ENCODE assay signal across 24 cellular contexts in genomic region chr4:185955817-185956542, GRCh38.
DNase-seq lines count a peak whose midpoint lies in the region; ATAC-seq and TF ChIP-seq lines count a peak whose summit lies in the region.
"Had no signal": no experiment of that assay in that cellular context is flagged by ENCODE, and none has a peak within 500 bp of the region (broad histone marks: within the 10 kb centered on the region; RNA-seq: fewer than 3 reads in every experiment).

No MANE protein-coding gene starts in this region.

- no peak overlapping the region for H3K4me3 ChIP-seq in ectodermal cell (ENCODE audit: insufficient read depth, low read depth, low read length)
- peak overlapping the region; percentile 42 for H3K4me3 ChIP-seq in neural progenitor cell
- no peak overlapping the region for H3K4me3 ChIP-seq in left lung
- H3K4me3 ChIP-seq: tibial nerve had no signal

- H3K9ac ChIP-seq in neural progenitor cell: no peak overlapping the region
- H3K9ac ChIP-seq: KMS-11 had no signal

- peak overlapping the region; percentile 65 for H2AFZ ChIP-seq in neural progenitor cell (replicated peaks)

- no peak for ATAC-seq in GM18505 (IDR thresholded peaks at IDR 0.05; ENCODE audit: unreplicated experiment)
- ATAC-seq in HG03432 (IDR thresholded peaks at IDR 0.05; ENCODE audit: unreplicated experiment): no peak
- ATAC-seq in left lung: no peak
- ATAC-seq: activated CD4-positive, CD25-positive, alpha-beta regulatory T cell treated with anti-CD3 and anti-CD28 coated beads, Interleukin-2, amount 50 U/mL, for 24 hours; activated naive CD4-positive, alpha-beta T cell treated with anti-CD3 and anti-CD28 coated beads, Interleukin-2, amount 50 U/mL, for 72 hours; CD8-positive, alpha-beta T cell; left colon; stimulated activated naive B cell treated with anti-CD40 and anti-IgM and Interleukin-4, amounts not matched to agents 10 μg/mL and 1 μg/mL and 100 μg/mL, for 72 hours had no signal

- H3K27ac ChIP-seq in ectodermal cell (ENCODE audit: insufficient read depth, low read depth, low read length, poor library complexity, severe bottlenecking) (peak overlapping the region; percentile 54), neural progenitor cell (peak overlapping the region; percentile 82), left lung (no peak overlapping the region)
- H3K27ac ChIP-seq: KMS-11, sigmoid colon, tibial nerve had no signal

- H3K9me3 ChIP-seq in ectodermal cell (ENCODE audit: control insufficient read depth, low read length) (no peaks in the 10 kb centered on the region), neural progenitor cell (ENCODE audit: low read depth) (no peaks in the 10 kb centered on the region), left lung (no peaks in the 10 kb centered on the region)
- H3K9me3 ChIP-seq: sigmoid colon, tibial nerve had no signal

- H3K27ac Mint-ChIP-seq in neural progenitor cell: peak overlapping the region; percentile 38
- H3K27ac Mint-ChIP-seq: activated naive CD4-positive, alpha-beta T cell treated with anti-CD3 and anti-CD28 coated beads, Interleukin-2, amount 50 U/mL, for 72 hours; activated T-helper 1 cell treated with anti-CD3 and anti-CD28 coated beads, Interleukin-12 subunit alpha, Interleukin-12 subunit beta, Interleukin-2, Interleukin-4 antibody, amounts not matched to agents 30 ng/mL and 10 ng/mL and 1 ng/mL, durations not matched to agents 14 hours and 24 hours and 36 hours; CD8-positive, alpha-beta T cell; dendritic cell treated with granulocyte-macrophage colony-stimulating factor and Interleukin-4, amounts not matched to agents 40 ng/mL and 50 ng/mL, for 4 days; stimulated activated naive B cell treated with anti-CD40 and anti-IgM and Interleukin-4, amounts not matched to agents 10 μg/mL and 1 μg/mL and 100 μg/mL, for 72 hours had no signal

- H3K9me3 Mint-ChIP-seq in neural progenitor cell: no peaks in the 10 kb centered on the region
- H3K9me3 Mint-ChIP-seq: activated naive CD4-positive, alpha-beta T cell treated with anti-CD3 and anti-CD28 coated beads, Interleukin-2, amount 50 U/mL, for 72 hours; activated T-helper 1 cell treated with anti-CD3 and anti-CD28 coated beads, Interleukin-12 subunit alpha, Interleukin-12 subunit beta, Interleukin-2, Interleukin-4 antibody, amounts not matched to agents 30 ng/mL and 10 ng/mL and 1 ng/mL, durations not matched to agents 14 hours and 24 hours and 36 hours; CD8-positive, alpha-beta T cell; dendritic cell treated with granulocyte-macrophage colony-stimulating factor and Interleukin-4, amounts not matched to agents 40 ng/mL and 50 ng/mL, for 4 days; stimulated activated naive B cell treated with anti-CD40 and anti-IgM and Interleukin-4, amounts not matched to agents 10 μg/mL and 1 μg/mL and 100 μg/mL, for 72 hours had no signal

- TF ChIP-seq CTCF in neural progenitor cell (IDR thresholded peaks at IDR 0.05) (no peak), left lung (IDR thresholded peaks at IDR 0.05) (no peak)

- H3K4me2 ChIP-seq in neural progenitor cell: peak overlapping the region; percentile 83
- H3K4me2 ChIP-seq: KMS-11 had no signal

- peaks cover 5% of the 10 kb centered on the region for H3K27me3 Mint-ChIP-seq in neural progenitor cell (ENCODE audit: insufficient read depth, low read depth)

- peak overlapping the region; percentile 31 for H3K4me3 Mint-ChIP-seq in neural progenitor cell
- H3K4me3 Mint-ChIP-seq: activated T-helper 1 cell treated with anti-CD3 and anti-CD28 coated beads, Interleukin-12 subunit alpha, Interleukin-12 subunit beta, Interleukin-2, Interleukin-4 antibody, amounts not matched to agents 30 ng/mL and 10 ng/mL and 1 ng/mL, durations not matched to agents 14 hours and 24 hours and 36 hours; CD8-positive, alpha-beta T cell; dendritic cell treated with granulocyte-macrophage colony-stimulating factor and Interleukin-4, amounts not matched to agents 40 ng/mL and 50 ng/mL, for 4 days; stimulated activated naive B cell treated with anti-CD40 and anti-IgM and Interleukin-4, amounts not matched to agents 10 μg/mL and 1 μg/mL and 100 μg/mL, for 72 hours had no signal

- H3K79me2 ChIP-seq in neural progenitor cell (ENCODE audit: low read depth): no peaks in the 10 kb centered on the region

- H3K4me1 Mint-ChIP-seq in neural progenitor cell: peaks cover 24% of the 10 kb centered on the region
- H3K4me1 Mint-ChIP-seq: stimulated activated naive B cell treated with anti-CD40 and anti-IgM and Interleukin-4, amounts not matched to agents 10 μg/mL and 1 μg/mL and 100 μg/mL, for 72 hours had no signal

- H3K36me3 ChIP-seq in ectodermal cell (ENCODE audit: control insufficient read depth, insufficient read depth, low read length) (no peaks in the 10 kb centered on the region), neural progenitor cell (no peaks in the 10 kb centered on the region), left lung (no peaks in the 10 kb centered on the region)
- H3K36me3 ChIP-seq: sigmoid colon, tibial nerve had no signal

- DNase-seq in EL (peak; percentile 2), NCI-H2171 treated with DMSO at 0.1 percent for 48 hours (lab: John Stamatoyannopoulos, UW) (peak; percentile 67), neural progenitor cell (ENCODE audit: low spot score) (peak; percentile 78), Kasumi-1 (lab: John Stamatoyannopoulos, UW) (no peak), left lung (no peak)
- DNase-seq: activated CD8-positive, alpha-beta memory T cell treated with anti-CD3 and anti-CD28 coated beads for 24 hours; CD8-positive, alpha-beta T cell; DND-41; left colon; NCI-H1092; NCI-H2081; NCI-H748 treated with DMSO at 0.1 percent for 48 hours; sigmoid colon; stimulated activated naive B cell treated with anti-CD40 and anti-IgM and Interleukin-4, amounts not matched to agents 10 μg/mL and 1 μg/mL and 100 μg/mL, for 72 hours; T-helper 2 cell had no signal

- intact Hi-C loops in left lung (cut with DNase I): no loop called here

- WGBS in ectodermal cell, 2 experiments: 71 to 74% methylated on average over 15 of the region's 15 CpGs

- no peaks in the 10 kb centered on the region for H3K36me3 Mint-ChIP-seq in neural progenitor cell
- H3K36me3 Mint-ChIP-seq: activated naive CD4-positive, alpha-beta T cell treated with anti-CD3 and anti-CD28 coated beads, Interleukin-2, amount 50 U/mL, for 72 hours; CD8-positive, alpha-beta T cell; stimulated activated naive B cell treated with anti-CD40 and anti-IgM and Interleukin-4, amounts not matched to agents 10 μg/mL and 1 μg/mL and 100 μg/mL, for 72 hours had no signal

- TF ChIP-seq POLR2A in GM18505 (IDR thresholded peaks at IDR 0.05; ENCODE audit: borderline replicate concordance, extremely low read depth, insufficient read depth, insufficient read length): no peak

- no peaks in the 10 kb centered on the region for H3K27me3 ChIP-seq in ectodermal cell (ENCODE audit: control insufficient read depth, insufficient read depth, low read length, poor library complexity, severe bottlenecking)
- H3K27me3 ChIP-seq in neural progenitor cell: no peaks in the 10 kb centered on the region
- H3K27me3 ChIP-seq in left lung: no peaks in the 10 kb centered on the region
- H3K27me3 ChIP-seq: sigmoid colon, tibial nerve had no signal

- H4K20me1 ChIP-seq in neural progenitor cell (ENCODE audit: low read depth): no peaks in the 10 kb centered on the region

- peaks cover 31% of the 10 kb centered on the region for H3F3A ChIP-seq in neural progenitor cell (ENCODE audit: low read depth)

- H3K4me1 ChIP-seq in ectodermal cell (ENCODE audit: control insufficient read depth, insufficient read depth, low read length) (peaks cover 7% of the 10 kb centered on the region), neural progenitor cell (peaks cover 25% of the 10 kb centered on the region), left lung (no peaks in the 10 kb centered on the region)
- H3K4me1 ChIP-seq: tibial nerve had no signal

Comparison
In these comparisons a context has a peak if more than half of its experiments do, and no peak if none do; other contexts are left out.
1. DNase-seq: peak in EL (single experiment), NCI-H2171 treated with DMSO at 0.1 percent for 48 hours (single experiment) and neural progenitor cell (single experiment); none in Kasumi-1 (0 of 2) and left lung (0 of 2).
2. H3K27ac ChIP-seq: peak in ectodermal cell (single experiment) and neural progenitor cell (single experiment); none in left lung (0 of 2).